Comparison of ENCODE assay signal across 23 cellular contexts in the genomic region with DNA sequence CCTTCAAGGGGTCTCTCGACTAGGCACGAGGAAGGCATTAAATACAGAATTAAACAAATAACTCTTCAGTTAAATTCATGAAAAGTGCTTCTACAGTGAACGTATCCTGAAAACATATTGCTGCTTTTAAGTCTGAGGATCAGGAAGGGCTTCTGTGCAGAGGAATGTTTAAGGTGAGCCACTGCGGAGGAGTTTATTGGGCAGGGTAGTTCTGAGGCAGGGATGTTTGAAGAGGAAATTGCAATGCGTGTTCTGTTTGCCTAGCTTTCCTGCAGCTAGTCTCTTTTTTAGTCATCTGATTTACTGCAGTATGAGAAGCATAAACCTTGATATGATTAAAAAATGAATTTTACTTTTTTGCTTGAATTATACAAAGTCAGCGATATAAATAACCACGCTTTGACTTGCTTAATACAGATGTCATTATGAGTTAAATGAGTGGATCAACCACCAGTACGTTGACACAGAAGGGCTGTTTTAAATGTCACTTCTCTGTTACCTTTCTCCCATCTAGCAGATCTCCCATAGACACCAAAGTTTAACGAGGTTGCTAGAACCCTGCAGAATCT.
"Had no signal": no experiment of that assay in that cellular context is flagged by ENCODE, and none has a peak within 500 bp of the region (broad histone marks: within the 10 kb centered on the region; RNA-seq: fewer than 3 reads in every experiment).

No MANE protein-coding gene starts in this region.

- H3K4me1 Mint-ChIP-seq: natural killer cell; neural crest cell; stimulated activated effector memory CD8-positive, alpha-beta T cell treated with anti-CD3 and anti-CD28 coated beads, Interleukin-12 subunit alpha, Interleukin-12 subunit beta, amount 100 ng/mL, for 72 hours had no signal

- DNase-seq: colonic mucosa; effector CD8-positive, alpha-beta T cell; foreskin keratinocyte; heart left ventricle; hippocampal formation; islet precursor cell; kidney glomerular epithelial cell; left ventricle myocardium superior; lower lobe of right lung; natural killer cell; pancreas; stimulated activated CD4-positive, alpha-beta T cell treated with anti-CD3 and anti-CD28 coated beads, Interleukin-2, amount 100 ng/mL, for 24 hours; stimulated activated CD4-positive, alpha-beta T cell treated with anti-CD3 and anti-CD28 coated beads, Interleukin-4, amount 100 ng/mL, for 24 hours; stimulated activated naive CD4-positive, alpha-beta T cell treated with Interleukin-2 at 50 U/mL for 16 hours; stomach; thyroid gland; trophoblast cell had no signal

- H3K36me3 Mint-ChIP-seq: natural killer cell; stimulated activated effector memory CD8-positive, alpha-beta T cell treated with anti-CD3 and anti-CD28 coated beads, Interleukin-12 subunit alpha, Interleukin-12 subunit beta, amount 100 ng/mL, for 72 hours had no signal

- H3K9me3 Mint-ChIP-seq: dendritic cell treated with granulocyte-macrophage colony-stimulating factor and Interleukin-4, amounts not matched to agents 40 ng/mL and 50 ng/mL, for 4 days; neural crest cell had no signal

- H3K4me1 ChIP-seq: colonic mucosa, esophagus muscularis mucosa, foreskin keratinocyte, gastroesophageal sphincter, heart left ventricle, lower lobe of right lung, pancreas, stomach, thyroid gland had no signal

- H3K4me3 Mint-ChIP-seq: dendritic cell treated with granulocyte-macrophage colony-stimulating factor and Interleukin-4, amounts not matched to agents 40 ng/mL and 50 ng/mL, for 4 days; natural killer cell; neural crest cell; stimulated activated effector memory CD8-positive, alpha-beta T cell treated with anti-CD3 and anti-CD28 coated beads, Interleukin-12 subunit alpha, Interleukin-12 subunit beta, amount 100 ng/mL, for 72 hours had no signal

- H3K27me3 ChIP-seq: colonic mucosa, esophagus muscularis mucosa, foreskin keratinocyte, gastroesophageal sphincter, heart left ventricle, neutrophil, pancreas, stomach, thyroid gland had no signal

- H3K9me3 ChIP-seq: colonic mucosa, esophagus muscularis mucosa, gastroesophageal sphincter, heart left ventricle, lower lobe of right lung, neutrophil, pancreas, stomach, thyroid gland had no signal

- H3K27me3 Mint-ChIP-seq: dendritic cell treated with granulocyte-macrophage colony-stimulating factor and Interleukin-4, amounts not matched to agents 40 ng/mL and 50 ng/mL, for 4 days had no signal

- H3K36me3 ChIP-seq: colonic mucosa, esophagus muscularis mucosa, gastroesophageal sphincter, heart left ventricle, lower lobe of right lung, neutrophil, pancreas, stomach, thyroid gland had no signal

- H3K4me3 ChIP-seq: colonic mucosa, esophagus muscularis mucosa, gastroesophageal sphincter, heart left ventricle, lower lobe of right lung, pancreas, stomach, thyroid gland had no signal

- H3K27ac ChIP-seq: colonic mucosa, esophagus muscularis mucosa, foreskin keratinocyte, gastroesophageal sphincter, heart left ventricle, lower lobe of right lung, neutrophil, pancreas, stomach, thyroid gland had no signal

- H3K27ac Mint-ChIP-seq: dendritic cell treated with granulocyte-macrophage colony-stimulating factor and Interleukin-4, amounts not matched to agents 40 ng/mL and 50 ng/mL, for 4 days; natural killer cell; stimulated activated effector memory CD8-positive, alpha-beta T cell treated with anti-CD3 and anti-CD28 coated beads, Interleukin-12 subunit alpha, Interleukin-12 subunit beta, amount 100 ng/mL, for 72 hours had no signal
